In the genomic region with DNA sequence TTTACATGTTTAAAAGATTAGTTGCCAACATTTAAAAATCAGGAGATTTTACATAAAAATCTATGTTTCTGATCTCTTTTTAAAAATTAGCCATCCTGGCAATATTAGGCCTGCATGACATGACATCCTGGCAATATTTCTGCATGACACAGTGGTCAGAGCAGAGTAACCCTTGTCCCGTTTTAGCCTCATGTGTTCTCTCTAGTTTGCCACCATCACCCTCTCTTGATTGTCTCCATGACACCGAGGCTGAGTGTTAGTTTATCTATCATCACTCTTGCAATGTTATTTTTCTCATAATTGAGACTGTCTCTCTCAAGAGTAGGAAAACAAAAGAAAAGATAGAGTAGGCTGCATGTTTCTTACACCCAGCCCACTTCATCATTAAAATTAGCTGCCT, we compare ENCODE assay signal across 24 cellular contexts.
"Had no signal": no experiment of that assay in that cellular context is flagged by ENCODE, and none has a peak within 500 bp of the region (broad histone marks: within the 10 kb centered on the region; RNA-seq: fewer than 3 reads in every experiment).

No MANE protein-coding gene starts in this region.

- H3K4me1 Mint-ChIP-seq: activated CD4-positive, alpha-beta memory T cell treated with anti-CD3 and anti-CD28 coated beads, Interleukin-2, amount 10 ng/mL, durations not matched to agents 7 days and 5 days; activated CD4-positive, alpha-beta T cell treated with anti-CD3 and anti-CD28 coated beads, Interleukin-2, amount 10 ng/mL, durations not matched to agents 7 days and 5 days; naive B cell had no signal

- H3K9me3 Mint-ChIP-seq: activated CD4-positive, alpha-beta T cell treated with anti-CD3 and anti-CD28 coated beads, Interleukin-2, amount 10 ng/mL, durations not matched to agents 7 days and 5 days had no signal

- H3K36me3 ChIP-seq: adrenal gland, brain microvascular endothelial cell, heart right ventricle, left lung, ovary, sigmoid colon, tibial nerve had no signal

- DNase-seq: activated CD4-positive, alpha-beta memory T cell treated with anti-CD3 and anti-CD28 coated beads, Interleukin-2, amount 10 ng/mL, durations not matched to agents 7 days and 5 days; activated CD4-positive, alpha-beta T cell treated with anti-CD3 and anti-CD28 coated beads, Interleukin-2, amount 10 ng/mL, durations not matched to agents 7 days and 5 days; activated CD4-positive, CD25-positive, alpha-beta regulatory T cell treated with anti-CD3 and anti-CD28 coated beads, Interleukin-2, amount 50 U/mL, for 72 hours; activated CD8-positive, alpha-beta memory T cell treated with anti-CD3 and anti-CD28 coated beads, Interleukin-2, amount 50 U/mL, for 48 hours; activated naive CD4-positive, alpha-beta T cell; activated T-cell treated with anti-CD3 and anti-CD28 coated beads, Interleukin-2, amount 50 U/mL, for 72 hours; adrenal gland; aorta; brain microvascular endothelial cell; caudate nucleus; foreskin fibroblast; heart right ventricle; left lung; naive B cell; ovary; sigmoid colon; stimulated activated CD4-positive, alpha-beta T cell treated with anti-CD3 and anti-CD28 coated beads, Interleukin-15, amount 100 ng/mL, for 24 hours; stimulated activated CD4-positive, alpha-beta T cell treated with anti-CD3 and anti-CD28 coated beads, Interleukin-2, amount 100 ng/mL, for 24 hours; stimulated activated naive CD4-positive, alpha-beta T cell; T-helper 2 cell had no signal

- H3K27ac Mint-ChIP-seq: activated CD4-positive, alpha-beta memory T cell treated with anti-CD3 and anti-CD28 coated beads, Interleukin-2, amount 10 ng/mL, durations not matched to agents 7 days and 5 days; activated CD4-positive, alpha-beta T cell treated with anti-CD3 and anti-CD28 coated beads, Interleukin-2, amount 10 ng/mL, durations not matched to agents 7 days and 5 days; activated naive CD8-positive, alpha-beta T cell; activated T-cell treated with anti-CD3 and anti-CD28 coated beads, Interleukin-2, amount 50 U/mL, for 72 hours; naive B cell; progenitor cell of endocrine pancreas had no signal

- ATAC-seq: activated T-cell treated with anti-CD3 and anti-CD28 coated beads, Interleukin-2, amount 50 U/mL, for 72 hours; esophagus mucosa; left lung had no signal

- H3K27ac ChIP-seq: adrenal gland, brain microvascular endothelial cell, left lung, ovary, tibial nerve had no signal

- H3K4me3 ChIP-seq: adrenal gland, heart right ventricle, left lung, ovary, sigmoid colon, tibial nerve had no signal

- H3K4me3 Mint-ChIP-seq: activated CD4-positive, alpha-beta memory T cell treated with anti-CD3 and anti-CD28 coated beads, Interleukin-2, amount 10 ng/mL, durations not matched to agents 7 days and 5 days; activated CD4-positive, alpha-beta T cell treated with anti-CD3 and anti-CD28 coated beads, Interleukin-2, amount 10 ng/mL, durations not matched to agents 7 days and 5 days; activated naive CD8-positive, alpha-beta T cell; activated T-cell treated with anti-CD3 and anti-CD28 coated beads, Interleukin-2, amount 50 U/mL, for 72 hours; naive B cell had no signal

- H3K27me3 Mint-ChIP-seq: activated CD4-positive, alpha-beta memory T cell treated with anti-CD3 and anti-CD28 coated beads, Interleukin-2, amount 10 ng/mL, durations not matched to agents 7 days and 5 days; progenitor cell of endocrine pancreas had no signal

- H3K27me3 ChIP-seq: adrenal gland, brain microvascular endothelial cell, heart right ventricle, left lung, ovary, sigmoid colon, tibial nerve had no signal

- H3K36me3 Mint-ChIP-seq: naive B cell had no signal

- H3K4me1 ChIP-seq: left lung had no signal

- H3K9me3 ChIP-seq: adrenal gland, heart right ventricle, left lung, ovary, sigmoid colon, tibial nerve had no signal
